Comparison of ENCODE assay signal across 12 cellular contexts in the genomic region with DNA sequence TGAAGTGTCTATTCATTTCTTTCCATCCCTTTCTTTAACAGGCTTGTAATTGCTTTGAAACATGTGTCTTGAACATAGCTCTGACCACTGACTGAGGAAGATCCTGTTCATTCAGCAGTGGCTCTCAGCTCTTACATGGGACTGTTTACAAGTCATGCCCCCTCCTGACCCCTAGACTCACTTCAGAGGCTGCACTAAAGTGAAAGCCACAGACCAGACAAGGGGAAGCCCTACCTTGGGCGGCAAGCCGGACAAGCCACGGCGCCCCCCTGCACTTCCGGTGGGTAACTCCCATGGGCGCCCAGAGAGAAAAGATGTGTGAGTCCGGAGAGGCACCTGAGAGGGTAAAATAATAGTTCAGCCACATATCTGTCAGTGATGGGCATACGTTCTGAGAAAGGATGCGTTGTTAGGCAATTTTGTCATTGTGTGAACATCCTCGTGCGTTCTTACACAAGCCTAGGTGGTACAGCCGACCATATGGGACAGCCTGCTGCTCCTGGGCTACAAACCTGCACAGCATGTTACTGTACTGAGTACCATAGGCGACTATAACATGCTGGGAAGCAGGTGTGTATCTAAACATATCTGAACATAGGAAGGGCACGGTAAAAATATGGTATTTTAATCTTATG.
DNase-seq lines count a peak whose midpoint lies in the region; ATAC-seq and TF ChIP-seq lines count a peak whose summit lies in the region.
"Had no signal": no experiment of that assay in that cellular context is flagged by ENCODE, and none has a peak within 500 bp of the region (broad histone marks: within the 10 kb centered on the region; RNA-seq: fewer than 3 reads in every experiment).

No MANE protein-coding gene starts in this region.

- CTCF ChIA-PET in activated naive CD4-positive, alpha-beta T cell treated with anti-CD3 and anti-CD28 coated beads, Interleukin-2, amount 10 ng/mL, durations not matched to agents 7 days and 5 days (lab: Charles Lee), result interaction anchor here (1.6 kb wide), 1 partner anchor 109 kb away, joined by 5 read pairs; no protein-coding TSS in a partner anchor

- H3K27me3 Mint-ChIP-seq in activated naive CD4-positive, alpha-beta T cell treated with anti-CD3 and anti-CD28 coated beads, Interleukin-2, amount 50 U/mL, for 24 hours, result no peaks in the 10 kb centered on the region
- H3K27me3 Mint-ChIP-seq in activated naive CD4-positive, alpha-beta T cell treated with anti-CD3 and anti-CD28 coated beads, Interleukin-2, amount 10 ng/mL, durations not matched to agents 7 days and 5 days, result peaks cover 8% of the 10 kb centered on the region

- H2AFZ ChIP-seq in OCI-LY3 (ENCODE audit: low read depth, low read length), result no peak overlapping the region; the same call in 1 of the 2 replicates

- peaks cover 30% of the 10 kb centered on the region for H3K4me1 Mint-ChIP-seq in activated naive CD4-positive, alpha-beta T cell treated with anti-CD3 and anti-CD28 coated beads, Interleukin-2, amount 50 U/mL, for 24 hours
- H3K4me1 Mint-ChIP-seq in activated naive CD4-positive, alpha-beta T cell treated with anti-CD3 and anti-CD28 coated beads, Interleukin-2, amount 10 ng/mL, durations not matched to agents 7 days and 5 days, result peaks cover 44% of the 10 kb centered on the region

- H3K27me3 ChIP-seq in OCI-LY3 (ENCODE audit: low read depth, low read length) (peaks cover 44% of the 10 kb centered on the region), heart right ventricle (peaks cover 0 to 5% (median 0%) of the 10 kb centered on the region in 7 donors)
- H3K27me3 ChIP-seq: esophagus muscularis mucosa had no signal

- no peak overlapping the region for H3K9ac ChIP-seq in OCI-LY3 (ENCODE audit: low read length)

- H3K27ac ChIP-seq in OCI-LY3 (ENCODE audit: low read length), result no peak overlapping the region
- no peak overlapping the region for H3K27ac ChIP-seq in heart right ventricle
- H3K27ac ChIP-seq: esophagus muscularis mucosa, RWPE1 had no signal

- 87 to 93% methylated on average over 14 of the region's 14 CpGs for WGBS in heart right ventricle, 2 donors

- no peaks in the 10 kb centered on the region for H3K9me3 ChIP-seq in OCI-LY3 (ENCODE audit: insufficient read depth, low read length)
- peaks cover 0 to 6% (median 0%) of the 10 kb centered on the region in 11 donors for H3K9me3 ChIP-seq in heart right ventricle
- H3K9me3 ChIP-seq: esophagus muscularis mucosa had no signal

- H3K36me3 ChIP-seq in OCI-LY3 (replicated peaks; ENCODE audit: low read depth, low read length) (no peaks in the 10 kb centered on the region), heart right ventricle (no peaks in the 10 kb centered on the region)
- H3K36me3 ChIP-seq: esophagus muscularis mucosa had no signal

- no peaks in the 10 kb centered on the region for H3K9me3 Mint-ChIP-seq in activated naive CD4-positive, alpha-beta T cell treated with anti-CD3 and anti-CD28 coated beads, Interleukin-2, amount 50 U/mL, for 24 hours
- peaks cover 4% of the 10 kb centered on the region for H3K9me3 Mint-ChIP-seq in activated naive CD4-positive, alpha-beta T cell treated with anti-CD3 and anti-CD28 coated beads, Interleukin-2, amount 10 ng/mL, durations not matched to agents 7 days and 5 days
- H3K9me3 Mint-ChIP-seq: HFFc6 had no signal

- peak overlapping the region; percentile 77 for H3K4me2 ChIP-seq in OCI-LY3 (ENCODE audit: low read length)

- ATAC-seq in HG02852 (IDR thresholded peaks at IDR 0.05; ENCODE audit: unreplicated experiment), result peak; percentile 53
- ATAC-seq in heart right ventricle, result no peak

- H4K20me1 ChIP-seq in OCI-LY3 (ENCODE audit: insufficient read depth, low read length), result peaks cover 8% of the 10 kb centered on the region; the same call in 1 of the 2 replicates

- no peaks in the 10 kb centered on the region for H3K79me2 ChIP-seq in OCI-LY3 (ENCODE audit: low read length)

- DNase-seq in activated naive CD4-positive, alpha-beta T cell treated with anti-CD3 and anti-CD28 coated beads, Interleukin-2, amount 10 ng/mL, durations not matched to agents 7 days and 5 days, result no peak
- no peak for DNase-seq in NCI-H345 treated with DMSO at 0.1 percent for 48 hours (lab: John Stamatoyannopoulos, UW; ENCODE audit: unreplicated experiment)
- DNase-seq in activated gamma-delta T cell (lab: John Stamatoyannopoulos, UW), result no peak
- no peak for DNase-seq in NCI-H446 treated with DMSO at 0.1 percent for 48 hours (lab: John Stamatoyannopoulos, UW)
- no peak for DNase-seq in heart right ventricle
- DNase-seq: activated T-cell treated with anti-CD3 and anti-CD28 coated beads, Interleukin-2, amount 50 U/mL, for 1 hour; HFFc6 had no signal

- TF ChIP-seq CTCF in OCI-LY3 (IDR thresholded peaks at IDR 0.05; ENCODE audit: low read depth, low read length), result no peak
- no peak for TF ChIP-seq CTCF in heart right ventricle (IDR thresholded peaks at IDR 0.05)

- peak overlapping the region; percentile 2 for H3K27ac Mint-ChIP-seq in activated naive CD4-positive, alpha-beta T cell treated with anti-CD3 and anti-CD28 coated beads, Interleukin-2, amount 50 U/mL, for 24 hours
- no peak overlapping the region for H3K27ac Mint-ChIP-seq in activated naive CD4-positive, alpha-beta T cell treated with anti-CD3 and anti-CD28 coated beads, Interleukin-2, amount 10 ng/mL, durations not matched to agents 7 days and 5 days
- H3K27ac Mint-ChIP-seq: HFFc6 had no signal

- intact Hi-C loops in heart right ventricle (cut with DNase I), result no loop called here

- H3K4me3 ChIP-seq in OCI-LY3 (ENCODE audit: low read length) (peak overlapping the region; percentile 53), heart right ventricle (no peak overlapping the region)
- H3K4me3 ChIP-seq: esophagus muscularis mucosa had no signal

- H3K4me3 Mint-ChIP-seq in activated naive CD4-positive, alpha-beta T cell treated with anti-CD3 and anti-CD28 coated beads, Interleukin-2, amount 50 U/mL, for 24 hours, result no peak overlapping the region
- no peak overlapping the region for H3K4me3 Mint-ChIP-seq in activated naive CD4-positive, alpha-beta T cell treated with anti-CD3 and anti-CD28 coated beads, Interleukin-2, amount 10 ng/mL, durations not matched to agents 7 days and 5 days
- H3K4me3 Mint-ChIP-seq: HFFc6 had no signal

- H3K4me1 ChIP-seq in OCI-LY3 (ENCODE audit: low read length) (peaks cover 29% of the 10 kb centered on the region), heart right ventricle (peaks cover 0 to 26% (median 4%) of the 10 kb centered on the region in 9 donors)

- no peaks in the 10 kb centered on the region for H3K36me3 Mint-ChIP-seq in activated naive CD4-positive, alpha-beta T cell treated with anti-CD3 and anti-CD28 coated beads, Interleukin-2, amount 50 U/mL, for 24 hours
- peaks cover 7% of the 10 kb centered on the region for H3K36me3 Mint-ChIP-seq in activated naive CD4-positive, alpha-beta T cell treated with anti-CD3 and anti-CD28 coated beads, Interleukin-2, amount 10 ng/mL, durations not matched to agents 7 days and 5 days
